11 cellular contexts compared by ENCODE assay signal in the genomic region with DNA sequence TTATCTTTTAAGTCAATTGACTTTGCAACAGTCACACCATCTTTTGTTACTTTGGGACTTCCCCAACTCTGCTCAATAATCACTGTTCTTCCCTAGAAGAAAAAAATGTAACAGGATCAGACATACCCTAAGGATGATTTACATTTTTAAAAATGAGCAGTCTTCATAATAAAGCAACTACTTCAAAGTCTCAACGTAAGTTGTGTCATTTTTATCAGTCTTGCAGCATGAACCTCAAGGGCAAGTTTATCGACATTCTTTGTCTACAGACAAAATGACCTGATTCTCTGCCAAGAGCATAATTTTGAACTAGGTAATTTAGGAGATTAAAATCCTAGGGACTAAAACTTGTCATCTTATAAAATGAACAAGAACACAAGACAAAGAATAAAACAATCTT. TPM values are rescaled to one million over a fixed set of nuclear protein-coding genes. Genes with fewer than 3 reads are reported as not detected.
DNase-seq lines count a peak whose midpoint lies in the region; ATAC-seq and TF ChIP-seq lines count a peak whose summit lies in the region.
"Had no signal": no experiment of that assay in that cellular context is flagged by ENCODE, and none has a peak within 500 bp of the region (broad histone marks: within the 10 kb centered on the region; RNA-seq: fewer than 3 reads in every experiment).

No MANE protein-coding gene starts in this region.

- no peaks in the 10 kb centered on the region for H3K9me3 Mint-ChIP-seq in activated naive CD4-positive, alpha-beta T cell treated with anti-CD3 and anti-CD28 coated beads, Interleukin-2, amount 10 ng/mL, durations not matched to agents 7 days and 5 days
- no peaks in the 10 kb centered on the region for H3K9me3 Mint-ChIP-seq in activated CD4-positive, alpha-beta memory T cell treated with anti-CD3 and anti-CD28 coated beads for 36 hours
- peaks cover 8% of the 10 kb centered on the region for H3K9me3 Mint-ChIP-seq in glutamatergic neuron (ENCODE audit: unreplicated experiment)
- H3K9me3 Mint-ChIP-seq: dendritic cell treated with granulocyte-macrophage colony-stimulating factor and Interleukin-4, amounts not matched to agents 40 ng/mL and 50 ng/mL, for 4 days had no signal

- POLR2A ChIA-PET in activated CD4-positive, alpha-beta memory T cell treated with anti-CD3 and anti-CD28 coated beads for 36 hours (lab: Charles Lee) = interaction anchor here (0.7 to 7.6 kb wide), 6 partner anchors 9 to 64 kb away, joined by 3 to 76 read pairs (median 6); partner anchors contain the start of genes COQ10B and SF3B1

- intact Hi-C loops in activated CD4-positive, alpha-beta memory T cell treated with anti-CD3 and anti-CD28 coated beads for 36 hours (cut with micrococcal nuclease) = no loop called here

- H3K9ac ChIP-seq in subcutaneous abdominal adipose tissue (ENCODE audit: low read length in 5 of 5) = no peak overlapping the region

- CTCF ChIA-PET in activated naive CD4-positive, alpha-beta T cell treated with anti-CD3 and anti-CD28 coated beads, Interleukin-2, amount 10 ng/mL, durations not matched to agents 7 days and 5 days (lab: Charles Lee) = no interaction called here
- CTCF ChIA-PET in activated CD4-positive, alpha-beta memory T cell treated with anti-CD3 and anti-CD28 coated beads for 36 hours (lab: Charles Lee) = interaction anchor here (2.1 kb wide), 1 partner anchor 19 kb away, joined by 6 read pairs; the partner anchor contains the start of gene MOB4

- no peak for ATAC-seq in HG03108 (IDR thresholded peaks at IDR 0.05; ENCODE audit: unreplicated experiment)
- no peak for ATAC-seq in omental fat pad (ENCODE audit: low FRiP score)
- ATAC-seq: left lung had no signal

- TF ChIP-seq CTCF in glutamatergic neuron (IDR thresholded peaks at IDR 0.05; ENCODE audit: partially characterized antibody, unreplicated experiment) (no peak), omental fat pad (IDR thresholded peaks at IDR 0.05) (no peak)

- peaks cover 30 to 56% (median 44%) of the 10 kb centered on the region in 5 donors for H3K36me3 ChIP-seq in subcutaneous abdominal adipose tissue (ENCODE audit: control insufficient read depth in 5 of 5, insufficient read depth in 5 of 5, low read length in 5 of 5)

- H3K27me3 Mint-ChIP-seq in activated naive CD4-positive, alpha-beta T cell treated with anti-CD3 and anti-CD28 coated beads, Interleukin-2, amount 10 ng/mL, durations not matched to agents 7 days and 5 days = no peaks in the 10 kb centered on the region
- no peaks in the 10 kb centered on the region for H3K27me3 Mint-ChIP-seq in activated CD4-positive, alpha-beta memory T cell treated with anti-CD3 and anti-CD28 coated beads for 36 hours
- peaks cover 3% of the 10 kb centered on the region for H3K27me3 Mint-ChIP-seq in glutamatergic neuron (ENCODE audit: unreplicated experiment)
- H3K27me3 Mint-ChIP-seq: dendritic cell treated with granulocyte-macrophage colony-stimulating factor and Interleukin-4, amounts not matched to agents 40 ng/mL and 50 ng/mL, for 4 days had no signal

- H3K4me3 Mint-ChIP-seq in activated naive CD4-positive, alpha-beta T cell treated with anti-CD3 and anti-CD28 coated beads, Interleukin-2, amount 10 ng/mL, durations not matched to agents 7 days and 5 days = peak overlapping the region; percentile 94
- H3K4me3 Mint-ChIP-seq in activated CD4-positive, alpha-beta memory T cell treated with anti-CD3 and anti-CD28 coated beads for 36 hours = peak overlapping the region; percentile 97
- H3K4me3 Mint-ChIP-seq in glutamatergic neuron (ENCODE audit: unreplicated experiment) = peak overlapping the region; percentile 97

- H3K4me1 ChIP-seq in subcutaneous abdominal adipose tissue (ENCODE audit: control insufficient read depth in 5 of 5, insufficient read depth in 5 of 5, low read length in 5 of 5) = peaks cover 2 to 36% (median 35%) of the 10 kb centered on the region in 5 donors

- DNase-seq in activated naive CD4-positive, alpha-beta T cell treated with anti-CD3 and anti-CD28 coated beads, Interleukin-2, amount 10 ng/mL, durations not matched to agents 7 days and 5 days = no peak
- no peak for DNase-seq in activated naive CD4-positive, alpha-beta T cell treated with Interleukin-2 at 50 U/mL for 16 hours
- DNase-seq in activated CD4-positive, alpha-beta memory T cell treated with anti-CD3 and anti-CD28 coated beads for 36 hours = no peak
- DNase-seq in glutamatergic neuron = no peak
- DNase-seq in NCI-H526 treated with DMSO at 0.1 percent for 48 hours (lab: John Stamatoyannopoulos, UW) = no peak
- no peak for DNase-seq in omental fat pad (ENCODE audit: low spot score)
- DNase-seq: activated CD4-positive, alpha-beta T cell treated with anti-CD3 and anti-CD28 coated beads, Interleukin-2, amount 50 U/mL, for 4 hours; left lung had no signal

- H3K36me3 Mint-ChIP-seq in activated naive CD4-positive, alpha-beta T cell treated with anti-CD3 and anti-CD28 coated beads, Interleukin-2, amount 10 ng/mL, durations not matched to agents 7 days and 5 days = peaks cover 64% of the 10 kb centered on the region
- peaks cover 84% of the 10 kb centered on the region for H3K36me3 Mint-ChIP-seq in activated CD4-positive, alpha-beta memory T cell treated with anti-CD3 and anti-CD28 coated beads for 36 hours
- H3K36me3 Mint-ChIP-seq in glutamatergic neuron (ENCODE audit: unreplicated experiment) = no peaks in the 10 kb centered on the region

- H3K4me3 ChIP-seq in subcutaneous abdominal adipose tissue (ENCODE audit: low read depth in 1 of 5, low read length in 5 of 5) = no peak overlapping the region

- H3K27me3 ChIP-seq in subcutaneous abdominal adipose tissue (ENCODE audit: control insufficient read depth in 5 of 5, insufficient read depth in 4 of 5, low read length in 5 of 5) = no peaks in the 10 kb centered on the region
- H3K27me3 ChIP-seq: left lung had no signal

- H3K4me1 Mint-ChIP-seq in activated naive CD4-positive, alpha-beta T cell treated with anti-CD3 and anti-CD28 coated beads, Interleukin-2, amount 10 ng/mL, durations not matched to agents 7 days and 5 days = peaks cover 64% of the 10 kb centered on the region
- peaks cover 51% of the 10 kb centered on the region for H3K4me1 Mint-ChIP-seq in activated CD4-positive, alpha-beta memory T cell treated with anti-CD3 and anti-CD28 coated beads for 36 hours (ENCODE audit: low read depth)
- H3K4me1 Mint-ChIP-seq in glutamatergic neuron (ENCODE audit: low read depth, unreplicated experiment) = peaks cover 14% of the 10 kb centered on the region

- peak overlapping the region; percentile 96 for H3K27ac ChIP-seq in subcutaneous abdominal adipose tissue (ENCODE audit: low read depth, low read length)

- H3K27ac Mint-ChIP-seq in activated naive CD4-positive, alpha-beta T cell treated with anti-CD3 and anti-CD28 coated beads, Interleukin-2, amount 10 ng/mL, durations not matched to agents 7 days and 5 days = peak overlapping the region; percentile 94
- H3K27ac Mint-ChIP-seq in activated CD4-positive, alpha-beta memory T cell treated with anti-CD3 and anti-CD28 coated beads for 36 hours = peak overlapping the region; percentile 97
- no peak overlapping the region for H3K27ac Mint-ChIP-seq in glutamatergic neuron (ENCODE audit: unreplicated experiment)
- H3K27ac Mint-ChIP-seq: dendritic cell treated with granulocyte-macrophage colony-stimulating factor and Interleukin-4, amounts not matched to agents 40 ng/mL and 50 ng/mL, for 4 days had no signal

- H3K9me3 ChIP-seq in subcutaneous abdominal adipose tissue (ENCODE audit: control insufficient read depth in 5 of 5, low read length in 5 of 5) = no peaks in the 10 kb centered on the region
- H3K9me3 ChIP-seq: left lung had no signal

RNA-seq across cellular contexts. Expression of gene HSPD1, which starts 2.3 kb away (rescaled TPM):
- 100 to 1,000 TPM; 839 to 853 TPM for total RNA-seq in activated CD4-positive, alpha-beta memory T cell treated with anti-CD3 and anti-CD28 coated beads for 36 hours
- total RNA-seq in glutamatergic neuron (ENCODE audit: unreplicated experiment) (187 TPM), omental fat pad (100 to 1,000 TPM; 138 to 643 (median 306) TPM)

RNA-seq across cellular contexts. Expression of gene HSPE1, which starts 2.9 kb away (rescaled TPM):
- 100 to 1,000 TPM; 282 to 283 TPM for total RNA-seq in activated CD4-positive, alpha-beta memory T cell treated with anti-CD3 and anti-CD28 coated beads for 36 hours
- total RNA-seq in glutamatergic neuron (ENCODE audit: unreplicated experiment) = 83.5 TPM
- total RNA-seq in omental fat pad = 100 to 1,000 TPM in 3 of 4 donors, 10 to 100 TPM in 1; 86.5 to 352 (median 177) TPM

RNA-seq across cellular contexts. Expression of gene MOB4, which starts 18.6 kb away (rescaled TPM):
- 10 to 100 TPM; 18.9 to 19.5 TPM for total RNA-seq in activated CD4-positive, alpha-beta memory T cell treated with anti-CD3 and anti-CD28 coated beads for 36 hours
- total RNA-seq in glutamatergic neuron (ENCODE audit: unreplicated experiment) (46.4 TPM), omental fat pad (10 to 100 TPM; 20.3 to 27.3 (median 23.6) TPM)

RNA-seq across cellular contexts. Expression of gene COQ10B, which starts 43.9 kb away (rescaled TPM):
- 10 to 100 TPM; 21.5 TPM for total RNA-seq in activated CD4-positive, alpha-beta memory T cell treated with anti-CD3 and anti-CD28 coated beads for 36 hours
- 13.2 TPM for total RNA-seq in glutamatergic neuron (ENCODE audit: unreplicated experiment)
- 10 to 100 TPM; 27.0 to 47.7 (median 37.0) TPM for total RNA-seq in omental fat pad
